In the genomic region with DNA sequence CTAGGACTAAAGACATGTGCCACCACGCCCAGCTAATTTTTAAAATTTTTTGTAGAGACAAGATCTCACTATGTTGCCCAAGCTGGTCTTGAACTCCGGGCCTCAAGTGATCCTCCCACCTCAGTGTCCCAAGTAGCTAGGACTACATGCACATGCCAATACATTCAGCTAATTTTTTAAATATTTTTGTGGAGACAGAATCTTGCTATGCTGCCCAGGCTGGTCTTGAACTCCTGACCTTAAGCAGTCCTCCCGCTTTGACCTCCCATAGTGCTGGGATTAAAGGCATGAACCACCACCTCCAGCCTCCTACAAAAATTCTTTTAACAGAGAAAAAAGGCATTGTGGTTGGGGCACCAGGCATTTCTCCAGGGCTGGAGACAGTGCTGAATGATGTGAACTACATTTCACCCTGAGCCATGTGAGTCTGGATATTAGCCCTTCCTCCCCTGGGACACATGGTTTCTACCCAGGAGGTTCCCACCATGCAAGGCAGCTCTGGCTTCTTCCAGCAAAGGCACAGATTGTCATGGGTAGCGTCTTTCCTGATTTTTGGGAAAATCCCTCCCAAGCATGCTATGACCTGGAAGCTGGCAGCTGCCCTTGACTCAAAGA, we compare ENCODE assay signal across 17 cellular contexts. TPM values are rescaled to one million over a fixed set of nuclear protein-coding genes. Genes with fewer than 3 reads are reported as not detected.
A peak's percentile ranks its signal among the peaks of the same experiment; 100 is the strongest.
DNase-seq lines count a peak whose midpoint lies in the region; ATAC-seq and TF ChIP-seq lines count a peak whose summit lies in the region.
"Had no signal": no experiment of that assay in that cellular context is flagged by ENCODE, and none has a peak within 500 bp of the region (broad histone marks: within the 10 kb centered on the region; RNA-seq: fewer than 3 reads in every experiment).

No MANE protein-coding gene starts in this region.

- ATAC-seq in lower lobe of right lung = no peak

- intact Hi-C loops in lower lobe of right lung (cut with DNase I) = no loop called here

- H3K4me3 ChIP-seq in BJ (ENCODE audit: low read depth, low read length) (no peak overlapping the region), astrocyte of the cerebellum (ENCODE audit: low read depth, low read length) (no peak overlapping the region), Peyer's patch (no peak overlapping the region), lower lobe of right lung (no peak overlapping the region)
- H3K4me3 ChIP-seq: prostate gland, SK-N-MC had no signal

- peak; percentile 9 for DNase-seq in BJ (ENCODE audit: low read depth)
- DNase-seq in GOT3 (lab: John Stamatoyannopoulos, UW) = peak; percentile 23
- DNase-seq in astrocyte of the cerebellum (ENCODE audit: low read depth) = peak; percentile 34
- peak; percentile 22 for DNase-seq in iris pigment epithelial cell (ENCODE audit: low read depth)
- DNase-seq in ureter (ENCODE audit: low spot score) = no peak
- no peak for DNase-seq in Peyer's patch
- DNase-seq in lower lobe of right lung = no peak
- DNase-seq in iPS-NIHi11 (ENCODE audit: low spot score) = no peak
- DNase-seq: activated CD4-positive, alpha-beta T cell treated with anti-CD3 and anti-CD28 coated beads for 1 hour; activated naive CD8-positive, alpha-beta T cell treated with anti-CD3 and anti-CD28 coated beads, Interleukin-2, amount 10 ng/mL, durations not matched to agents 7 days and 5 days; DMS79 treated with DMSO at 0.1 percent for 48 hours; effector CD8-positive, alpha-beta T cell; hippocampal formation; NCI-H1417; NCI-H774 had no signal

- POLR2A ChIA-PET in BJ (lab: Charles Lee) = interaction anchor here (0.7 kb wide), 1 partner anchor 612 kb away, joined by 11 read pairs; no protein-coding TSS in a partner anchor

- CTCF ChIA-PET in BJ (lab: Yijun Ruan, JAX) = interaction anchor here (1.0 kb wide), 1 partner anchor 58 kb away, joined by 3 read pairs; no protein-coding TSS in a partner anchor

- H3K36me3 ChIP-seq in BJ (ENCODE audit: control insufficient read depth, insufficient read depth, low read length) = no peaks in the 10 kb centered on the region; the same call in 1 of the 2 replicates
- peaks cover 0 to 2% (median 0%) of the 10 kb centered on the region in 3 donors for H3K36me3 ChIP-seq in Peyer's patch
- H3K36me3 ChIP-seq in lower lobe of right lung = peaks cover 12% of the 10 kb centered on the region
- H3K36me3 ChIP-seq: prostate gland had no signal

- in situ Hi-C loops in astrocyte of the cerebellum (cut with HindIII; ENCODE audit: low sequenced_read_pairs) = no loop called here

- H3K27ac ChIP-seq in Peyer's patch (no peak overlapping the region), lower lobe of right lung (no peak overlapping the region)
- H3K27ac ChIP-seq: prostate gland, SK-N-MC had no signal

- H3K27me3 ChIP-seq in BJ (ENCODE audit: control insufficient read depth, insufficient read depth, low read length) = 0 out of 2 replicates have a peak, but pooled peaks cover 2% of the 10 kb centered on the region
- H3K27me3 ChIP-seq in Peyer's patch = no peaks in the 10 kb centered on the region
- no peaks in the 10 kb centered on the region for H3K27me3 ChIP-seq in lower lobe of right lung (ENCODE audit: low read depth)

- no peaks in the 10 kb centered on the region for H3K4me1 ChIP-seq in Peyer's patch
- H3K4me1 ChIP-seq in lower lobe of right lung = no peaks in the 10 kb centered on the region
- H3K4me1 ChIP-seq: prostate gland had no signal

- no peak for TF ChIP-seq POLR2A in Peyer's patch (IDR thresholded peaks at IDR 0.05)

- TF ChIP-seq CTCF in BJ (IDR thresholded peaks at IDR 0.05; ENCODE audit: insufficient read depth, low read depth, low read length) (no peak), astrocyte of the cerebellum (IDR thresholded peaks at IDR 0.05; ENCODE audit: low read depth, low read length, missing control alignments) (no peak), Peyer's patch (IDR thresholded peaks at IDR 0.05) (no peak), lower lobe of right lung (IDR thresholded peaks at IDR 0.05) (no peak)

- H3K9me3 ChIP-seq in Peyer's patch = no peaks in the 10 kb centered on the region
- no peaks in the 10 kb centered on the region for H3K9me3 ChIP-seq in lower lobe of right lung
- H3K9me3 ChIP-seq: prostate gland had no signal

RNA-seq across cellular contexts. Expression of gene CMTR1, which starts 36.3 kb away (rescaled TPM):
- 25.2 and 25.4 TPM in 2 replicates for polyA plus RNA-seq in BJ (2011; rRNA removed)
- 17.5 and 23.5 TPM in 2 replicates for polyA minus RNA-seq in BJ (2011; rRNA and poly(A)+ RNA removed)
- total RNA-seq in ureter (44.5 TPM), Peyer's patch (100 to 1,000 TPM in 1 of 4 donors, 10 to 100 TPM in 3; 19.3 to 135 (median 41.7) TPM), lower lobe of right lung (42.9 TPM)

RNA-seq across cellular contexts. Expression of gene RNF8, which starts 42.9 kb away (rescaled TPM):
- polyA plus RNA-seq in BJ (2011; rRNA removed) = 13.3 and 18.3 TPM in 2 replicates
- polyA minus RNA-seq in BJ (2011; rRNA and poly(A)+ RNA removed) = 5.1 and 7.6 TPM in 2 replicates
- total RNA-seq in ureter = 15.2 TPM
- 10 to 100 TPM in 3 of 4 donors, 1 to 10 TPM in 1; 8.9 to 19.0 (median 13.5) TPM for total RNA-seq in Peyer's patch
- 13.1 TPM for total RNA-seq in lower lobe of right lung

Comparison
In these comparisons a context has a peak if more than half of its experiments do, and no peak if none do; other contexts are left out.
1. DNase-seq: peak in BJ (single experiment), GOT3 (single experiment), astrocyte of the cerebellum (single experiment) and iris pigment epithelial cell (single experiment); none in ureter (single experiment), Peyer's patch (0 of 3), lower lobe of right lung (single experiment) and iPS-NIHi11 (single experiment).